ENCODE assay signal across 7 cellular contexts in genomic region chr4:155675709-155676429, GRCh38. TPM values are rescaled to one million over a fixed set of nuclear protein-coding genes. Genes with fewer than 3 reads are reported as not detected.
DNase-seq lines count a peak whose midpoint lies in the region; ATAC-seq and TF ChIP-seq lines count a peak whose summit lies in the region.

No MANE protein-coding gene starts in this region.

- H3K4me1 Mint-ChIP-seq in T-helper 2 cell treated with Interferon-gamma antibody and Interleukin-4, amounts not matched to agents 5 μg/mL and 100 μg/mL, for 36 hours (ENCODE audit: low read depth) = peaks cover 2% of the 10 kb centered on the region

- H3K27me3 Mint-ChIP-seq in T-helper 2 cell treated with Interferon-gamma antibody and Interleukin-4, amounts not matched to agents 5 μg/mL and 100 μg/mL, for 36 hours (ENCODE audit: low read depth) = peaks cover 33% of the 10 kb centered on the region

- no peak overlapping the region for H3K4me3 Mint-ChIP-seq in T-helper 2 cell treated with Interferon-gamma antibody and Interleukin-4, amounts not matched to agents 5 μg/mL and 100 μg/mL, for 36 hours

- intact Hi-C loops in Right ventricle myocardium superior (cut with DNase I) = no loop called here

- peaks cover 14% of the 10 kb centered on the region; the same call in 1 of the 2 replicates for H4K20me1 ChIP-seq in KMS-11 (ENCODE audit: insufficient read depth)

- H3K36me3 ChIP-seq in KMS-11 (ENCODE audit: insufficient read depth) (peaks cover 5% of the 10 kb centered on the region), upper lobe of left lung (no peaks in the 10 kb centered on the region)
- H3K36me3 ChIP-seq in effector memory CD4-positive, alpha-beta T cell (ENCODE audit: control insufficient read depth, insufficient read depth, low read length) = no peaks in the 10 kb centered on the region

- H3K4me2 ChIP-seq in KMS-11 = peak overlapping the region; percentile 64

- no peaks in the 10 kb centered on the region for H3K9me3 Mint-ChIP-seq in T-helper 2 cell treated with Interferon-gamma antibody and Interleukin-4, amounts not matched to agents 5 μg/mL and 100 μg/mL, for 36 hours

- H3K79me2 ChIP-seq in KMS-11 (ENCODE audit: insufficient read depth, low read depth) = peaks cover 100% of the 10 kb centered on the region

- H3K9me3 ChIP-seq in upper lobe of left lung = no peaks in the 10 kb centered on the region
- no peaks in the 10 kb centered on the region for H3K9me3 ChIP-seq in effector memory CD4-positive, alpha-beta T cell (ENCODE audit: control insufficient read depth, low read length)

- WGBS in upper lobe of left lung, 2 donors = 4 to 5% methylated on average over 2 of the region's 2 CpGs

- TF ChIP-seq POLR2A in upper lobe of left lung (IDR thresholded peaks at IDR 0.05) = no peak

- H3K27me3 ChIP-seq in KMS-11 (ENCODE audit: insufficient read depth, low read depth) (no peaks in the 10 kb centered on the region), upper lobe of left lung (no peaks in the 10 kb centered on the region)
- H3K27me3 ChIP-seq in effector memory CD4-positive, alpha-beta T cell (replicated peaks; ENCODE audit: control insufficient read depth, insufficient read depth, low read length, poor library complexity, severe bottlenecking) = no peaks in the 10 kb centered on the region

- no peak overlapping the region for H3K4me3 ChIP-seq in KMS-11 (IDR thresholded peaks at IDR 0.05; ENCODE audit: insufficient read depth, low read depth, low read length)
- peak overlapping the region in 1 of 4 donors; percentile 7 for H3K4me3 ChIP-seq in upper lobe of left lung
- no peak overlapping the region for H3K4me3 ChIP-seq in effector memory CD4-positive, alpha-beta T cell (ENCODE audit: insufficient read depth, low read depth, low read length, poor library complexity, severe bottlenecking)

- peak overlapping the region; percentile 58 for H3K27ac ChIP-seq in KMS-11
- peak overlapping the region; percentile 42 to 70 (median 66) for H3K27ac ChIP-seq in upper lobe of left lung
- H3K27ac ChIP-seq in effector memory CD4-positive, alpha-beta T cell (ENCODE audit: insufficient read depth, low read length, poor library complexity, severe bottlenecking) = no peak overlapping the region

- H3K27ac Mint-ChIP-seq in T-helper 2 cell treated with Interferon-gamma antibody and Interleukin-4, amounts not matched to agents 5 μg/mL and 100 μg/mL, for 36 hours = no peak overlapping the region

- TF ChIP-seq CTCF in KMS-11 (conservative IDR thresholded peaks at IDR 0.05; ENCODE audit: low read depth, low read length) (no peak), upper lobe of left lung (IDR thresholded peaks at IDR 0.05) (no peak)

- H3K4me1 ChIP-seq in KMS-11 (ENCODE audit: low read depth, poor library complexity, severe bottlenecking) = peaks cover 97% of the 10 kb centered on the region
- peaks cover 12 to 33% (median 23%) of the 10 kb centered on the region in 4 donors for H3K4me1 ChIP-seq in upper lobe of left lung
- H3K4me1 ChIP-seq in effector memory CD4-positive, alpha-beta T cell (ENCODE audit: control insufficient read depth, insufficient read depth, low read length, poor library complexity, severe bottlenecking) = no peaks in the 10 kb centered on the region

- ATAC-seq in GM21390 (IDR thresholded peaks at IDR 0.05; ENCODE audit: unreplicated experiment) (peak; percentile 88), Right ventricle myocardium superior (ENCODE audit: poor library complexity) (peak; percentile 36), upper lobe of left lung (ENCODE audit: low FRiP score in 2 of 2) (peak in 1 of 2 donors; percentile 73)

- TF ChIP-seq EP300 in upper lobe of left lung (IDR thresholded peaks at IDR 0.05) = no peak

- H3K9ac ChIP-seq in KMS-11 = peak overlapping the region; percentile 12; the same call in 1 of the 2 replicates

- DNase-seq in Right ventricle myocardium superior (no peak), upper lobe of left lung (no peak), DMS53 (lab: John Stamatoyannopoulos, UW) (no peak)
- no peak for DNase-seq in effector memory CD4-positive, alpha-beta T cell
- no peak for DNase-seq in T-helper 2 cell treated with Interferon-gamma antibody and Interleukin-4, amounts not matched to agents 5 μg/mL and 100 μg/mL, for 36 hours (ENCODE audit: low spot score)

- no peak overlapping the region for H2AFZ ChIP-seq in KMS-11 (ENCODE audit: low read depth)

- H3K36me3 Mint-ChIP-seq in T-helper 2 cell treated with Interferon-gamma antibody and Interleukin-4, amounts not matched to agents 5 μg/mL and 100 μg/mL, for 36 hours (ENCODE audit: low read depth) = no peaks in the 10 kb centered on the region

RNA-seq across cellular contexts. Expression of gene GUCY1A1, which starts 9.2 kb away (rescaled TPM):
- total RNA-seq in Right ventricle myocardium superior (82.5 TPM), upper lobe of left lung (10 to 100 TPM; 19.0 to 67.1 (median 44.2) TPM)
